Comparison of ENCODE assay signal across 1 cellular context in genomic region chr11:72006309-72007088, GRCh38.
TF ChIP-seq lines count a peak whose summit lies in the region.

No MANE protein-coding gene starts in this region.

TF ChIP-seq in GM23338, 12 proteins besides CTCF, POLR2A, EP300 and RAD21:
- TF ChIP-seq POLR2AphosphoS5 (IDR thresholded peaks at IDR 0.05; ENCODE audit: low read depth) (peak; percentile 39; the same call in 1 of the 2 replicates), JUNB (IDR thresholded peaks at IDR 0.05; ENCODE audit: unreplicated experiment) (no peak)
TF ChIP-seq in GM23338: peak in this region for 1.
